20 cellular contexts compared by ENCODE assay signal in genomic region chr1:200131551-200132125, GRCh38.
DNase-seq lines count a peak whose midpoint lies in the region; ATAC-seq and TF ChIP-seq lines count a peak whose summit lies in the region.
"Had no signal": no experiment of that assay in that cellular context is flagged by ENCODE, and none has a peak within 500 bp of the region (broad histone marks: within the 10 kb centered on the region; RNA-seq: fewer than 3 reads in every experiment).

No MANE protein-coding gene starts in this region.

- H3K4me3 Mint-ChIP-seq in GM23338: no peak overlapping the region
- H3K4me3 Mint-ChIP-seq in T-cell: no peak overlapping the region
- H3K4me3 Mint-ChIP-seq: effector memory CD8-positive, alpha-beta T cell; H9; nephron progenitor cell; T-helper 2 cell treated with Interferon-gamma antibody and Interleukin-4, amounts not matched to agents 5 μg/mL and 100 μg/mL, for 36 hours had no signal

- no peaks in the 10 kb centered on the region for H3F3A ChIP-seq in GM23338 (replicated peaks; ENCODE audit: low read depth)

- H3K4me2 ChIP-seq in GM23338: no peak overlapping the region

- no peaks in the 10 kb centered on the region for H3K9me3 Mint-ChIP-seq in GM23338
- no peaks in the 10 kb centered on the region for H3K9me3 Mint-ChIP-seq in T-cell
- H3K9me3 Mint-ChIP-seq: activated T-helper 2 cell treated with anti-CD3 and anti-CD28 coated beads, Interferon-gamma antibody, Interleukin-2, Interleukin-4, amounts not matched to agents 10 μg/mL and 5 μg/mL and 100 μg/mL, durations not matched to agents 14 hours and 24 hours and 36 hours; effector memory CD8-positive, alpha-beta T cell; H9; nephron progenitor cell; T-helper 2 cell treated with Interferon-gamma antibody and Interleukin-4, amounts not matched to agents 5 μg/mL and 100 μg/mL, for 36 hours had no signal

- H3K27me3 ChIP-seq in GM23338 (ENCODE audit: insufficient read depth): no peaks in the 10 kb centered on the region
- H3K27me3 ChIP-seq in Panc1 (ENCODE audit: control insufficient read depth, insufficient read depth, low read length): no peaks in the 10 kb centered on the region

- TF ChIP-seq CTCF in GM23338 (conservative IDR thresholded peaks at IDR 0.05; ENCODE audit: low read depth in 2 of 2): no peak
- peak; percentile 21; the same call in 1 of the 2 replicates for TF ChIP-seq CTCF in Panc1 (IDR thresholded peaks at IDR 0.05)
- no peak for TF ChIP-seq CTCF in GM13977 (IDR thresholded peaks at IDR 0.05; ENCODE audit: extremely low read depth, insufficient read depth, missing control alignments)

- H3K4me1 ChIP-seq in GM23338 (ENCODE audit: insufficient read depth) (peaks cover 20% of the 10 kb centered on the region), Panc1 (ENCODE audit: control insufficient read depth, insufficient read depth, low read length) (no peaks in the 10 kb centered on the region; the same call in 1 of the 2 replicates)

- H3K4me1 Mint-ChIP-seq in GM23338: peaks cover 21% of the 10 kb centered on the region
- peaks cover 15 to 27% (median 18%) of the 10 kb centered on the region in 3 donors for H3K4me1 Mint-ChIP-seq in T-cell

- H3K27me3 Mint-ChIP-seq in GM23338 (ENCODE audit: insufficient read depth, low read depth, poor library complexity) (no peaks in the 10 kb centered on the region), T-cell (no peaks in the 10 kb centered on the region)
- H3K27me3 Mint-ChIP-seq: effector memory CD8-positive, alpha-beta T cell had no signal

- H3K27ac Mint-ChIP-seq in GM23338: 0 out of 2 replicates have a peak overlapping the region, but pooled peaks have one; percentile 41
- no peak overlapping the region for H3K27ac Mint-ChIP-seq in T-cell
- H3K27ac Mint-ChIP-seq: activated T-helper 2 cell treated with anti-CD3 and anti-CD28 coated beads, Interferon-gamma antibody, Interleukin-2, Interleukin-4, amounts not matched to agents 10 μg/mL and 5 μg/mL and 100 μg/mL, durations not matched to agents 14 hours and 24 hours and 36 hours; H9; nephron progenitor cell; T-helper 2 cell treated with Interferon-gamma antibody and Interleukin-4, amounts not matched to agents 5 μg/mL and 100 μg/mL, for 36 hours had no signal

- POLR2A ChIA-PET in Panc1 (lab: Charles Lee) (no interaction called here), T-cell (lab: Charles Lee) (interaction anchor here in 1 of 2 donors (0.7 kb wide), 1 partner anchor 367 kb away, joined by 3 read pairs; no protein-coding TSS in a partner anchor)

- no peak for DNase-seq in GM23338 (ENCODE audit: low spot score)
- DNase-seq in Panc1 (ENCODE audit: low read depth, low spot score): no peak
- peak; percentile 17 for DNase-seq in glomerular visceral epithelial cell (ENCODE audit: extremely low spot score)
- peak; percentile 37 for DNase-seq in non-pigmented ciliary epithelial cell (ENCODE audit: low read depth)
- DNase-seq in T-cell: no peak
- DNase-seq in NCI-H226: no peak
- no peak for DNase-seq in GM13977 (ENCODE audit: low spot score)
- DNase-seq: activated CD4-positive, alpha-beta T cell treated with anti-CD3 and anti-CD28 coated beads, Interleukin-2, amount 50 U/mL, for 1 hour; aorta; C1 segment of cervical spinal cord; effector memory CD8-positive, alpha-beta T cell; H9; NCI-H1417; NCI-H510A treated with DMSO at 0.1 percent for 48 hours; nephron progenitor cell; right cardiac atrium; stimulated activated naive CD4-positive, alpha-beta T cell treated with Interleukin-2 at 50 U/mL for 16 hours had no signal

- no peaks in the 10 kb centered on the region for H3K79me2 ChIP-seq in GM23338 (replicated peaks; ENCODE audit: insufficient read depth)

- in situ Hi-C loops in Panc1 (cut with HindIII; ENCODE audit: low pct_unique_long_range_greater_than_20kb, low sequenced_read_pairs) (no loop called here), GM13977 (cut with MboI; ENCODE audit: low pct_unique_long_range_greater_than_20kb, low sequenced_read_pairs, unreplicated experiment) (loop anchor here (10.0 kb wide), 1 partner anchor 363 kb away; no protein-coding TSS in a partner anchor)

- H4K20me1 ChIP-seq in GM23338 (replicated peaks; ENCODE audit: insufficient read depth): no peaks in the 10 kb centered on the region

- H3K36me3 Mint-ChIP-seq in GM23338 (ENCODE audit: low read depth) (no peaks in the 10 kb centered on the region), T-cell (no peaks in the 10 kb centered on the region)

- H3K36me3 ChIP-seq in GM23338 (ENCODE audit: insufficient read depth) (no peaks in the 10 kb centered on the region), Panc1 (ENCODE audit: control insufficient read depth, insufficient read depth, low read length) (no peaks in the 10 kb centered on the region)

- no peak overlapping the region for H2AFZ ChIP-seq in GM23338

- CTCF ChIA-PET in Panc1 (lab: Charles Lee): no interaction called here
- CTCF ChIA-PET in T-cell (lab: Charles Lee): no interaction called here

- H3K9me3 ChIP-seq in Panc1 (ENCODE audit: control insufficient read depth, insufficient read depth, low read depth, low read length): no peaks in the 10 kb centered on the region

- H3K27ac ChIP-seq in GM23338 (ENCODE audit: low read depth): no peak overlapping the region
- no peak overlapping the region for H3K27ac ChIP-seq in Panc1 (ENCODE audit: low read length)

- H3K4me3 ChIP-seq in GM23338 (no peak overlapping the region), Panc1 (ENCODE audit: low read depth in 2 of 2, low read length in 2 of 2) (no peak overlapping the region)

- H3K9me2 ChIP-seq in GM23338 (ENCODE audit: insufficient read depth): no peaks in the 10 kb centered on the region

- no peak for ATAC-seq in GM23338
- ATAC-seq in Panc1: no peak
- ATAC-seq in T-cell (replicated peaks in 1 of 4): no peak
- no peak for ATAC-seq in HG03097 (IDR thresholded peaks at IDR 0.05; ENCODE audit: low FRiP score, unreplicated experiment)
- ATAC-seq: effector memory CD8-positive, alpha-beta T cell; right cardiac atrium had no signal

- intact Hi-C loops in Panc1 (cut with micrococcal nuclease; ENCODE audit: unreplicated experiment): no loop called here

- no TSS peak for BruUV-seq in Panc1 (replicated peaks; lab: Mats Ljungman, UMichigan)

TF ChIP-seq in GM23338, 12 proteins besides CTCF, POLR2A, EP300 and RAD21 (continues in another document):
- TF ChIP-seq REST (IDR thresholded peaks at IDR 0.05; ENCODE audit: unreplicated experiment): no peak

Comparison
In these comparisons a context has a peak if more than half of its experiments do, and no peak if none do; other contexts are left out.
1. DNase-seq: peak in glomerular visceral epithelial cell (single experiment) and non-pigmented ciliary epithelial cell (single experiment); none in GM23338 (single experiment), Panc1 (single experiment), T-cell (0 of 34), NCI-H226 (single experiment) and GM13977 (single experiment).